In genomic region chr14:64465856-64466554, GRCh38 we compare ENCODE assay signal across 8 cellular contexts. TPM values are rescaled to one million over a fixed set of nuclear protein-coding genes. Genes with fewer than 3 reads are reported as not detected.
DNase-seq lines count a peak whose midpoint lies in the region; TF ChIP-seq lines count a peak whose summit lies in the region.

No MANE protein-coding gene starts in this region.

- peak overlapping the region; percentile 98 for H3K4me2 ChIP-seq in smooth muscle cell

- peak; percentile 42 for TF ChIP-seq CTCF in smooth muscle cell (IDR thresholded peaks at IDR 0.05; ENCODE audit: borderline replicate concordance, insufficient read depth, poor library complexity, severe bottlenecking)

- peaks cover 11% of the 10 kb centered on the region for H3K4me1 ChIP-seq in smooth muscle cell (ENCODE audit: low read depth)

- peaks cover 21% of the 10 kb centered on the region for H3F3A ChIP-seq in smooth muscle cell (ENCODE audit: low read depth)

- WGBS in smooth muscle cell (ENCODE audit: low lambda C conversion rate), result 7% methylated on average over 14 of the region's 14 CpGs

- in situ Hi-C loops in T47D (cut with HindIII; ENCODE audit: low pct_unique_long_range_greater_than_20kb, low sequenced_read_pairs), result no loop called here

- peak overlapping the region; percentile 34 for H2AFZ ChIP-seq in smooth muscle cell (ENCODE audit: low read depth)

- H3K36me3 ChIP-seq in smooth muscle cell (ENCODE audit: low read depth), result no peaks in the 10 kb centered on the region

- H3K27me3 ChIP-seq in smooth muscle cell (ENCODE audit: low read depth), result no peaks in the 10 kb centered on the region

- peak; percentile 20 for DNase-seq in A172 (ENCODE audit: low spot score)
- peak; percentile 20 for DNase-seq in GM04504 (ENCODE audit: low read depth)
- DNase-seq in NCI-H2171 (lab: John Stamatoyannopoulos, UW), result peak; percentile 26
- DNase-seq in T47D (ENCODE audit: low read depth in 1 of 2, low spot score in 1 of 2), result peak; percentile 20 to 29
- DNase-seq in iris pigment epithelial cell (ENCODE audit: low read depth), result peak; percentile 49
- no peak for DNase-seq in smooth muscle cell (lab: John Stamatoyannopoulos, UW; ENCODE audit: unreplicated experiment)
- DNase-seq in GDM1 (lab: John Stamatoyannopoulos, UW), result no peak
- DNase-seq in SIG-M5 (lab: John Stamatoyannopoulos, UW), result no peak

- H3K9me3 ChIP-seq in smooth muscle cell (replicated peaks; ENCODE audit: low read depth), result no peaks in the 10 kb centered on the region

- H4K20me1 ChIP-seq in smooth muscle cell (ENCODE audit: low read depth), result peaks cover 7% of the 10 kb centered on the region

- peak overlapping the region; percentile 77 for H3K4me3 ChIP-seq in smooth muscle cell

- H3K27ac ChIP-seq in smooth muscle cell (ENCODE audit: low read depth), result peak overlapping the region; percentile 25

- H3K79me2 ChIP-seq in smooth muscle cell (ENCODE audit: low read depth), result peaks cover 4% of the 10 kb centered on the region

- H3K9ac ChIP-seq in smooth muscle cell (ENCODE audit: low read depth), result peak overlapping the region; percentile 5

RNA-seq across cellular contexts. Expression of gene AKAP5, which starts 0.7 kb away (rescaled TPM):
- 1.6 and 1.9 TPM in 2 replicates for total RNA-seq in A172 (2014; rRNA removed; shearing (Covaris generic))
- 4.4 and 7.6 TPM in 2 replicates for total RNA-seq in smooth muscle cell
- polyA plus RNA-seq in smooth muscle cell, result 0.80 and 0.94 TPM in 2 replicates

RNA-seq across cellular contexts. Expression of gene ZBTB25, which starts 37.6 kb away (rescaled TPM):
- total RNA-seq in A172 (2014; rRNA removed; shearing (Covaris generic)), result 1.1 and 2.2 TPM in 2 replicates
- total RNA-seq in smooth muscle cell, result 8.9 and 12.5 TPM in 2 replicates
- polyA plus RNA-seq in smooth muscle cell, result 6.9 and 13.3 TPM in 2 replicates

RNA-seq across cellular contexts. Expression of gene ZBTB1, which starts 38.6 kb away (rescaled TPM):
- total RNA-seq in A172 (2014; rRNA removed; shearing (Covaris generic)), result 33.3 and 37.8 TPM in 2 replicates
- 82.9 and 106 TPM in 2 replicates for total RNA-seq in smooth muscle cell
- polyA plus RNA-seq in smooth muscle cell, result 39.7 and 41.3 TPM in 2 replicates

Comparison
In these comparisons a context has a peak if more than half of its experiments do, and no peak if none do; other contexts are left out.
1. DNase-seq: peak in A172 (single experiment), GM04504 (single experiment), NCI-H2171 (single experiment), T47D (2 of 2) and iris pigment epithelial cell (single experiment); none in smooth muscle cell (single experiment), GDM1 (single experiment) and SIG-M5 (single experiment).